In the genomic region with DNA sequence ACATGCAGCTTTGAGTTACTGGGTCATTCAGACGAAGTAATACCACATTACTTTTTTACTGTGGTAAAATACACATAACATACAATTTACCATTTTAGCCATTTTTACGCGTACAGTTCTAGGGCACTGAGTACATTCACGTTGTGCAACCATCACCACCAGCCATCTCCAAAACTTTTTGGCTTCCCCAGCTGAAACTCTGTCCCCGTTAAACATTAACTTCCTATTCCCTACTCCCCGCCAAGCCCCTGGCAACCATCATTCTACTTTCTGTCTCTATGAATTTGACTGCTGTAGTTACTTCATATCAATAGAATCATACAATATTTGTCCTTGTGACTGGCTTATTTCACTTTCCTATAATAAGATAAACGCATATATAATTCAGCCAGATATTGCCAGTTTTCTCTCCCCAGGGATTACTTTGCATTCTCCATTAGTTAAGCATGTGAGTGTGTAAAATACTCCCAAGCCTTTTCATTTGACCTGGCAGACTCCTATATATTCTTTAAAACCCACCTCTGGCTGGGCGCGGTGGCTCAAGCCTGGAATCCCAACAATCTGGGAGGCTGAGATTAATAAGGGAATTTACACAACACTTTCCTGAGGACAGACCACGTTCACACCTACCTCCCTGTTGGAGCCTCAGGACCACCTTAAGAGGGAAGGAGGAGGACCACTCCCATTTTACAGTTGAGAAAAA, we compare ENCODE assay signal across 26 cellular contexts. TPM values are rescaled to one million over a fixed set of nuclear protein-coding genes. Genes with fewer than 3 reads are reported as not detected.
"Had no signal": no experiment of that assay in that cellular context is flagged by ENCODE, and none has a peak within 500 bp of the region (broad histone marks: within the 10 kb centered on the region; RNA-seq: fewer than 3 reads in every experiment).

No MANE protein-coding gene starts in this region.

- H3K27ac ChIP-seq: adrenal gland, PC-9, WERI-Rb-1 had no signal

- FAIRE-seq: bronchial epithelial cell had no signal

- H2AFZ ChIP-seq: PC-9 had no signal

- DNase-seq: activated CD4-positive, alpha-beta memory T cell treated with anti-CD3 and anti-CD28 coated beads, Interleukin-2, amount 10 ng/mL, durations not matched to agents 7 days and 5 days; activated CD4-positive, alpha-beta T cell treated with anti-CD3 and anti-CD28 coated beads for 36 hours; activated CD4-positive, alpha-beta T cell treated with anti-CD3 and anti-CD28 coated beads, Interleukin-2, amount 50 U/mL, for 1 hour; activated CD8-positive, alpha-beta memory T cell treated with anti-CD3 and anti-CD28 coated beads, Interleukin-2, amount 50 U/mL, for 4 hours; activated gamma-delta T cell treated with Interleukin-2 at 50 U/mL for 16 hours; activated naive CD4-positive, alpha-beta T cell treated with anti-CD3 and anti-CD28 coated beads, Interleukin-2, amount 50 U/mL, for 16 hours; activated naive CD8-positive, alpha-beta T cell treated with anti-CD3 and anti-CD28 coated beads, Interleukin-2, amount 10 ng/mL, durations not matched to agents 7 days and 5 days; activated T-cell treated with anti-CD3 and anti-CD28 coated beads, Interleukin-2, amount 50 U/mL, for 72 hours; adrenal gland; aorta; MG63; NCI-H1105 treated with DMSO at 0.1 percent for 48 hours; NCI-H1436 treated with DMSO at 0.1 percent for 48 hours; NCI-H187; NCI-H2081; NCI-H446; NCI-H524; PC-9; SHP77 treated with DMSO at 0.1 percent for 48 hours; T-helper 1 cell; WERI-Rb-1 had no signal

- H3K27me3 ChIP-seq: adrenal gland, body of pancreas had no signal

- H3K4me1 ChIP-seq: adrenal gland had no signal

- H3K4me3 ChIP-seq: adrenal gland, body of pancreas, MG63, PC-9 had no signal

- H3K36me3 ChIP-seq: adrenal gland, MG63, WERI-Rb-1 had no signal

- H3K4me2 ChIP-seq: PC-9 had no signal

- H3K9me3 ChIP-seq: adrenal gland, body of pancreas had no signal

RNA-seq across cellular contexts. Expression of a gene that starts 10.0 kb away (rescaled TPM):
- total RNA-seq: aorta, body of pancreas, bronchial epithelial cell, PC-9, SK-MEL-5 had no signal
- polyA plus RNA-seq: adrenal gland, aorta had no signal

RNA-seq across cellular contexts. Expression of a gene that starts 19.0 kb away (rescaled TPM):
- total RNA-seq: activated T-helper 2 cell treated with anti-CD3 and anti-CD28 coated beads, Interferon-gamma antibody, Interleukin-2, Interleukin-4, amounts not matched to agents 10 μg/mL and 5 μg/mL and 100 μg/mL, durations not matched to agents 14 hours and 24 hours and 36 hours; adrenal gland; aorta; body of pancreas; bronchial epithelial cell; PC-9; SK-MEL-5; T-helper 2 cell treated with Interferon-gamma antibody and Interleukin-4, amounts not matched to agents 100 ng/mL and 5 ng/mL, for 36 hours had no signal
- polyA plus RNA-seq: adrenal gland, aorta had no signal

RNA-seq across cellular contexts. Expression of a gene that starts 34.0 kb away (rescaled TPM):
- total RNA-seq: bronchial epithelial cell, PC-9, SK-MEL-5 had no signal
